ENCODE assay signal across 21 cellular contexts in the genomic region with DNA sequence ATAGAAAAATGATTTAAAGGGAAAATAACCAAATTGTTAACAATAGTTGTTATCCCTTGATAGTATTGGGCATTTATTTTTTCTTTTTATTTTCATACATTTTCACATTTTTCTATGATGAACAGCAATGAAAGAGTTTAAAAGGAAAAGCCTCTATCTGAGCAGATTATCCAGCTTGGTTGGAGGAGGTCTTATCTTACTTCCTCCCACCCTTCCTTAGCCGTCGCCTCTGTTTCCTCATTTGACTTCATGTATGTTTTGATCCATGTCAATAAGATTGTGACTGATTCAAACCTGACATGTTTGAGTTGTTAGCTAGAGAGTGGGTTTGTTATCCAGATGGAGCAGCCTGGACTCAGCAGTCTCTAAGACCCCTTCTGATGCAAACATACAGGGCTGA. TPM values are rescaled to one million over a fixed set of nuclear protein-coding genes. Genes with fewer than 3 reads are reported as not detected.
DNase-seq lines count a peak whose midpoint lies in the region; ATAC-seq, FAIRE-seq and TF ChIP-seq lines count a peak whose summit lies in the region.
"Had no signal": no experiment of that assay in that cellular context is flagged by ENCODE, and none has a peak within 500 bp of the region (broad histone marks: within the 10 kb centered on the region; RNA-seq: fewer than 3 reads in every experiment).

No MANE protein-coding gene starts in this region.

- TF ChIP-seq CTCF in endothelial cell of umbilical vein (IDR thresholded peaks at IDR 0.05; ENCODE audit: extremely low read depth in 1 of 2, insufficient read depth in 1 of 2, low read depth in 1 of 2, low read length in 2 of 2): no peak
- TF ChIP-seq CTCF in gastrocnemius medialis (IDR thresholded peaks at IDR 0.05 in 4 of 5, conservative IDR thresholded peaks at IDR 0.05 in 1 of 5): no peak
- no peak for TF ChIP-seq CTCF in mesothelial cell of epicardium (IDR thresholded peaks at IDR 0.05; ENCODE audit: unreplicated experiment)

- H3K4me3 Mint-ChIP-seq in activated naive CD4-positive, alpha-beta T cell treated with anti-CD3 and anti-CD28 coated beads for 36 hours: no peak overlapping the region
- no peak overlapping the region for H3K4me3 Mint-ChIP-seq in mesothelial cell of epicardium
- H3K4me3 Mint-ChIP-seq: B cell; CD4-positive, alpha-beta T cell had no signal

- H3K4me2 ChIP-seq in endothelial cell of umbilical vein (ENCODE audit: insufficient read depth, low read length): peak overlapping the region; percentile 28

- no peaks in the 10 kb centered on the region for H3K27me3 ChIP-seq in endothelial cell of umbilical vein (ENCODE audit: control insufficient read depth in 2 of 2, insufficient read depth in 2 of 2, low read length in 2 of 2)
- no peaks in the 10 kb centered on the region for H3K27me3 ChIP-seq in gastrocnemius medialis
- H3K27me3 ChIP-seq: Peyer's patch had no signal

- H3K27ac ChIP-seq in endothelial cell of umbilical vein (ENCODE audit: insufficient read depth, low read depth, low read length): no peak overlapping the region
- peak overlapping the region; percentile 50 to 77 (median 61) for H3K27ac ChIP-seq in gastrocnemius medialis
- H3K27ac ChIP-seq: Peyer's patch, SK-N-MC had no signal

- ATAC-seq in gastrocnemius medialis: no peak
- ATAC-seq: GM12878, Right ventricle myocardium inferior had no signal

- no TSS peak for BruUV-seq in endothelial cell of umbilical vein (replicated peaks; lab: Mats Ljungman, UMichigan)

- intact Hi-C loops in endothelial cell of umbilical vein (cut with micrococcal nuclease): no loop called here
- intact Hi-C loops in gastrocnemius medialis (cut with DNase I; ENCODE audit: low total_unique reads): no loop called here
- intact Hi-C loops in activated naive CD4-positive, alpha-beta T cell treated with anti-CD3 and anti-CD28 coated beads for 36 hours (cut with micrococcal nuclease): no loop called here

- FAIRE-seq in GM12891 (lab: Jason Lieb, UNC) (peak; percentile 41), TTC549 (lab: Jason Lieb, UNC) (peak; percentile 3), endothelial cell of umbilical vein (lab: Jason Lieb, UNC) (peak; percentile 70)
- FAIRE-seq: GM12878, GM18507 had no signal

- TF ChIP-seq POLR2A in GM12891 (IDR thresholded peaks at IDR 0.05; ENCODE audit: low read depth, low read length) (no peak), endothelial cell of umbilical vein (IDR thresholded peaks at IDR 0.05; ENCODE audit: low read depth, low read length) (no peak), gastrocnemius medialis (IDR thresholded peaks at IDR 0.05) (no peak)

- no peaks in the 10 kb centered on the region for H3K9me3 ChIP-seq in endothelial cell of umbilical vein (replicated peaks; ENCODE audit: control insufficient read depth, insufficient read depth, low read length)
- no peaks in the 10 kb centered on the region for H3K9me3 ChIP-seq in gastrocnemius medialis
- H3K9me3 ChIP-seq: HAP-1, Peyer's patch had no signal

- no peak overlapping the region for H3K9ac ChIP-seq in endothelial cell of umbilical vein (replicated peaks; ENCODE audit: extremely low read depth, insufficient read depth, low read length)

- peaks cover 8% of the 10 kb centered on the region for H3K4me1 Mint-ChIP-seq in activated naive CD4-positive, alpha-beta T cell treated with anti-CD3 and anti-CD28 coated beads for 36 hours (ENCODE audit: low read depth)
- peaks cover 27% of the 10 kb centered on the region for H3K4me1 Mint-ChIP-seq in mesothelial cell of epicardium
- H3K4me1 Mint-ChIP-seq: B cell had no signal

- peaks cover 0 to 5% of the 10 kb centered on the region in 2 experiments for H3K36me3 ChIP-seq in endothelial cell of umbilical vein (ENCODE audit: control insufficient read depth in 2 of 2, extremely low read depth in 1 of 2, insufficient read depth in 2 of 2, low read length in 2 of 2)
- H3K36me3 ChIP-seq in gastrocnemius medialis: peaks cover 0 to 12% of the 10 kb centered on the region in 2 donors

- DNase-seq in GM12891 (ENCODE audit: insufficient read length, low spot score): no peak
- peak; percentile 87 for DNase-seq in endothelial cell of umbilical vein (ENCODE audit: low read depth, low spot score)
- no peak for DNase-seq in gastrocnemius medialis
- no peak for DNase-seq in activated naive CD4-positive, alpha-beta T cell treated with anti-CD3 and anti-CD28 coated beads for 36 hours
- no peak for DNase-seq in stimulated activated CD4-positive, alpha-beta T cell treated with anti-CD3 and anti-CD28 coated beads, Interleukin-2, amount 100 ng/mL, for 48 hours
- no peak for DNase-seq in mesothelial cell of epicardium (ENCODE audit: low spot score in 2 of 2, unreplicated experiment in 2 of 2)
- DNase-seq: CD4-positive, alpha-beta T cell; DMS79; MV-4-11; NCI-H1417; NCI-H2081; NCI-H524; Peyer's patch had no signal

- H3K9me1 ChIP-seq in endothelial cell of umbilical vein (replicated peaks; ENCODE audit: control insufficient read depth, extremely low read depth, insufficient read depth, low read length): no peaks in the 10 kb centered on the region

- no peaks in the 10 kb centered on the region for H4K20me1 ChIP-seq in endothelial cell of umbilical vein (replicated peaks; ENCODE audit: control insufficient read depth, extremely low read depth, insufficient read depth, low read length)

- H2AFZ ChIP-seq in endothelial cell of umbilical vein (ENCODE audit: low read depth, low read length): no peak overlapping the region

- H3K9me3 Mint-ChIP-seq in activated naive CD4-positive, alpha-beta T cell treated with anti-CD3 and anti-CD28 coated beads for 36 hours: no peaks in the 10 kb centered on the region
- peaks cover 5% of the 10 kb centered on the region for H3K9me3 Mint-ChIP-seq in mesothelial cell of epicardium
- H3K9me3 Mint-ChIP-seq: CD4-positive, alpha-beta T cell had no signal

- in situ Hi-C loops in gastrocnemius medialis (cut with MboI; ENCODE audit: low sequenced_read_pairs in 4 of 4): no loop called here

- no peak overlapping the region for H3K4me3 ChIP-seq in endothelial cell of umbilical vein (replicated peaks in 1 of 3; ENCODE audit: insufficient read depth in 1 of 3, low read depth in 1 of 3, low read length in 3 of 3)
- no peak overlapping the region for H3K4me3 ChIP-seq in gastrocnemius medialis
- H3K4me3 ChIP-seq: GM12878, HAP-1, Peyer's patch, SK-N-MC had no signal

- H3K36me3 Mint-ChIP-seq in activated naive CD4-positive, alpha-beta T cell treated with anti-CD3 and anti-CD28 coated beads for 36 hours (ENCODE audit: low read depth): peaks cover 18% of the 10 kb centered on the region
- H3K36me3 Mint-ChIP-seq in mesothelial cell of epicardium: peaks cover 21% of the 10 kb centered on the region

- dilution Hi-C loops in endothelial cell of umbilical vein (cut with MboI; ENCODE audit: extremely low pct_ligation_motif_present, low sequenced_read_pairs): no loop called here

- H3K27me3 Mint-ChIP-seq in activated naive CD4-positive, alpha-beta T cell treated with anti-CD3 and anti-CD28 coated beads for 36 hours (ENCODE audit: low read depth): no peaks in the 10 kb centered on the region
- no peaks in the 10 kb centered on the region for H3K27me3 Mint-ChIP-seq in mesothelial cell of epicardium (ENCODE audit: low read depth)
- H3K27me3 Mint-ChIP-seq: B cell; CD4-positive, alpha-beta T cell had no signal

- H3K27ac Mint-ChIP-seq in activated naive CD4-positive, alpha-beta T cell treated with anti-CD3 and anti-CD28 coated beads for 36 hours: no peak overlapping the region
- no peak overlapping the region for H3K27ac Mint-ChIP-seq in mesothelial cell of epicardium
- H3K27ac Mint-ChIP-seq: B cell had no signal

- H3K79me2 ChIP-seq in endothelial cell of umbilical vein (ENCODE audit: control insufficient read depth, insufficient read depth, low read length): peaks cover 12% of the 10 kb centered on the region

- POLR2A ChIA-PET in endothelial cell of umbilical vein (lab: Charles Lee): no interaction called here

- CTCF ChIA-PET in endothelial cell of umbilical vein (lab: Charles Lee): interaction anchor here (1.1 to 1.8 kb wide), 3 partner anchors 10 to 97 kb away, joined by 3 to 5 read pairs (median 5); no protein-coding TSS in a partner anchor
- CTCF ChIA-PET in activated naive CD4-positive, alpha-beta T cell treated with anti-CD3 and anti-CD28 coated beads for 36 hours (lab: Charles Lee): interaction anchor here (1.3 kb wide), 1 partner anchor 26 kb away, joined by 3 read pairs; no protein-coding TSS in a partner anchor

- H3K4me1 ChIP-seq in endothelial cell of umbilical vein (ENCODE audit: control insufficient read depth, extremely low read depth, insufficient read depth, low read length) (peaks cover 12% of the 10 kb centered on the region), gastrocnemius medialis (peaks cover 64 to 67% of the 10 kb centered on the region in 2 donors)
- H3K4me1 ChIP-seq: HAP-1, Peyer's patch had no signal

RNA-seq across cellular contexts. Expression of a gene that starts 31.1 kb away (rescaled TPM):
- polyA plus RNA-seq in GM12891 (2012; ENCODE audit: low read depth, missing spikeins): 6.4 TPM
- 24.4 and 25.5 TPM in 2 replicates for total RNA-seq in endothelial cell of umbilical vein
- 7.0 and 7.7 TPM in 2 replicates for polyA plus RNA-seq in endothelial cell of umbilical vein
- polyA plus RNA-seq in endothelial cell of umbilical vein (2011; cell fraction: cytosol; rRNA removed): 11.5 and 12.5 TPM in 2 replicates
- polyA plus RNA-seq in endothelial cell of umbilical vein (2011; cell fraction: nucleus; rRNA removed): 17.9 and 21.4 TPM in 2 replicates
- polyA plus RNA-seq in endothelial cell of umbilical vein (2012): 17.5 and 20.9 TPM in 2 replicates
- 6.6 and 7.3 TPM in 2 replicates for polyA minus RNA-seq in endothelial cell of umbilical vein
- 4.1 TPM for polyA minus RNA-seq in endothelial cell of umbilical vein (2011; cell fraction: cytosol; rRNA and poly(A)+ RNA removed)
- polyA minus RNA-seq in endothelial cell of umbilical vein (2011; cell fraction: nucleus; rRNA and poly(A)+ RNA removed): 5.6 and 6.3 TPM in 2 replicates
- total RNA-seq in gastrocnemius medialis: 10 to 100 TPM; 38.8 to 74.6 (median 44.8) TPM
- total RNA-seq in activated naive CD4-positive, alpha-beta T cell treated with anti-CD3 and anti-CD28 coated beads for 36 hours: 1 to 10 TPM; 8.4 to 8.6 TPM
- 26.9 to 27.9 TPM (median 27.3 TPM) in 3 replicates for total RNA-seq in mesothelial cell of epicardium

RNA-seq across cellular contexts. Expression of a gene that starts 41.2 kb away (rescaled TPM):
- polyA plus RNA-seq in GM12891 (2012; ENCODE audit: low read depth, missing spikeins): 0.42 TPM
- not detected in 2 replicates for total RNA-seq in endothelial cell of umbilical vein
- 0.07 and 0.14 TPM in 2 replicates for polyA plus RNA-seq in endothelial cell of umbilical vein
- polyA plus RNA-seq in endothelial cell of umbilical vein (2011; cell fraction: cytosol; rRNA removed): 0.13 and 0.37 TPM in 2 replicates
- 0.21 TPM in 1 of 2 replicates, not detected in the other for polyA plus RNA-seq in endothelial cell of umbilical vein (2011; cell fraction: nucleus; rRNA removed)
- polyA plus RNA-seq in endothelial cell of umbilical vein (2012): 0.21 and 0.37 TPM in 2 replicates
- polyA minus RNA-seq in endothelial cell of umbilical vein: 0.74 TPM in 1 of 2 replicates, not detected in the other
- polyA minus RNA-seq in endothelial cell of umbilical vein (2011; cell fraction: cytosol; rRNA and poly(A)+ RNA removed): not detected
- not detected in 2 replicates for polyA minus RNA-seq in endothelial cell of umbilical vein (2011; cell fraction: nucleus; rRNA and poly(A)+ RNA removed)
- total RNA-seq in gastrocnemius medialis: 1 to 10 TPM in 2 of 4 donors, not detected in 2; 1.0 to 2.4 TPM
- total RNA-seq in activated naive CD4-positive, alpha-beta T cell treated with anti-CD3 and anti-CD28 coated beads for 36 hours: under 1 TPM; 0.33 to 0.54 TPM
- total RNA-seq in mesothelial cell of epicardium: 0.72 to 0.86 TPM (median 0.75 TPM) in 3 replicates
- total RNA-seq: B cell, HT-29 had no signal
